21 cellular contexts compared by ENCODE assay signal in genomic region chr5:149545327-149545726, GRCh38. TPM values are rescaled to one million over a fixed set of nuclear protein-coding genes. Genes with fewer than 3 reads are reported as not detected.
A peak's percentile ranks its signal among the peaks of the same experiment; 100 is the strongest.
DNase-seq lines count a peak whose midpoint lies in the region; ATAC-seq and TF ChIP-seq lines count a peak whose summit lies in the region.
"Had no signal": no experiment of that assay in that cellular context is flagged by ENCODE, and none has a peak within 500 bp of the region (broad histone marks: within the 10 kb centered on the region; RNA-seq: fewer than 3 reads in every experiment).

No MANE protein-coding gene starts in this region.

- peaks cover 19% of the 10 kb centered on the region for H3K36me3 ChIP-seq in CD4-positive, alpha-beta memory T cell (ENCODE audit: insufficient read depth, low read length)
- peaks cover 20% of the 10 kb centered on the region for H3K36me3 ChIP-seq in GM23338 (ENCODE audit: insufficient read depth)
- no peaks in the 10 kb centered on the region for H3K36me3 ChIP-seq in parathyroid adenoma (ENCODE audit: control insufficient read depth, insufficient read depth, low read length)

- H3K79me2 ChIP-seq in GM23338 (replicated peaks; ENCODE audit: insufficient read depth) = peaks cover 98% of the 10 kb centered on the region
- H3K79me2 ChIP-seq in parathyroid adenoma = peaks cover 76% of the 10 kb centered on the region

- H2AFZ ChIP-seq in GM23338 (no peak overlapping the region), parathyroid adenoma (no peak overlapping the region)

- no peak overlapping the region for H3K4me3 ChIP-seq in CD4-positive, alpha-beta memory T cell (ENCODE audit: low read length in 2 of 2)
- H3K4me3 ChIP-seq in GM23338 (no peak overlapping the region), parathyroid adenoma (ENCODE audit: low read depth, low read length) (no peak overlapping the region)

- intact Hi-C loops in CD4-positive, alpha-beta memory T cell (cut with micrococcal nuclease) = loop anchor here (10.0 kb wide), 1 partner anchor 51 kb away; no protein-coding TSS in a partner anchor

- H3F3A ChIP-seq in GM23338 (replicated peaks; ENCODE audit: low read depth) = 0 out of 2 replicates have a peak, but pooled peaks cover 5% of the 10 kb centered on the region

- H3K9me2 ChIP-seq in GM23338 (ENCODE audit: insufficient read depth) = no peaks in the 10 kb centered on the region

- ATAC-seq in GM23338 (no peak), GM18907 (IDR thresholded peaks at IDR 0.05; ENCODE audit: unreplicated experiment) (no peak)

- no peak overlapping the region for H3K27ac ChIP-seq in CD4-positive, alpha-beta memory T cell (ENCODE audit: low read depth, low read length)
- H3K27ac ChIP-seq in GM23338 (ENCODE audit: low read depth) (peak overlapping the region; percentile 48; the same call in 1 of the 2 replicates), parathyroid adenoma (peak overlapping the region; percentile 34)
- H3K27ac ChIP-seq: neutrophil had no signal

- peak overlapping the region in 4 of 7 donors; percentile 25 to 97 (median 46) for H3K27ac Mint-ChIP-seq in CD4-positive, alpha-beta memory T cell
- H3K27ac Mint-ChIP-seq in GM23338 (peak overlapping the region; percentile 74), chondrocyte (ENCODE audit: unreplicated experiment) (peak overlapping the region; percentile 49)

- POLR2A ChIA-PET in CD4-positive, alpha-beta memory T cell (lab: Charles Lee; ENCODE audit: partially characterized antibody) = interaction anchor here (0.6 kb wide), 1 partner anchor 64 kb away, joined by 3 read pairs; no protein-coding TSS in a partner anchor

- no peaks in the 10 kb centered on the region for H3K27me3 ChIP-seq in CD4-positive, alpha-beta memory T cell (ENCODE audit: insufficient read depth, low read length)
- H3K27me3 ChIP-seq in GM23338 (ENCODE audit: insufficient read depth) (no peaks in the 10 kb centered on the region), parathyroid adenoma (ENCODE audit: control insufficient read depth, insufficient read depth, low read length) (no peaks in the 10 kb centered on the region)
- H3K27me3 ChIP-seq: neutrophil had no signal

- no peaks in the 10 kb centered on the region for H3K27me3 Mint-ChIP-seq in CD4-positive, alpha-beta memory T cell
- H3K27me3 Mint-ChIP-seq in GM23338 (ENCODE audit: insufficient read depth, low read depth, poor library complexity) (peaks cover 8% of the 10 kb centered on the region), chondrocyte (ENCODE audit: low read depth) (no peaks in the 10 kb centered on the region)

- no peak overlapping the region for H3K9ac ChIP-seq in parathyroid adenoma

- CTCF ChIA-PET in CD4-positive, alpha-beta memory T cell (lab: Charles Lee; ENCODE audit: partially characterized antibody) = interaction anchor here (1.2 to 1.7 kb wide), 3 partner anchors 9 to 112 kb away, joined by 3 to 6 read pairs (median 4); no protein-coding TSS in a partner anchor

- H3K4me2 ChIP-seq in GM23338 (no peak overlapping the region), parathyroid adenoma (ENCODE audit: low read length) (no peak overlapping the region)

- H3K4me1 ChIP-seq in CD4-positive, alpha-beta memory T cell (ENCODE audit: insufficient read depth, low read length) = peaks cover 81% of the 10 kb centered on the region
- peaks cover 42% of the 10 kb centered on the region for H3K4me1 ChIP-seq in GM23338 (ENCODE audit: insufficient read depth)
- peaks cover 20% of the 10 kb centered on the region for H3K4me1 ChIP-seq in parathyroid adenoma

- H3K4me3 Mint-ChIP-seq in CD4-positive, alpha-beta memory T cell = peak overlapping the region in 2 of 8 donors; percentile 12 to 31
- H3K4me3 Mint-ChIP-seq in GM23338 (no peak overlapping the region), chondrocyte (ENCODE audit: unreplicated experiment) (no peak overlapping the region)

- no peak for DNase-seq in CD4-positive, alpha-beta memory T cell
- no peak for DNase-seq in GM23338 (ENCODE audit: low spot score)
- DNase-seq in chondrocyte (ENCODE audit: low spot score) = no peak
- DNase-seq in ureter (ENCODE audit: low spot score) = no peak
- DNase-seq in nucleus accumbens (lab: John Stamatoyannopoulos, UW) = no peak
- no peak for DNase-seq in NCI-H2029 (lab: John Stamatoyannopoulos, UW)
- DNase-seq: activated CD4-positive, alpha-beta T cell treated with anti-CD3 and anti-CD28 coated beads, Interleukin-2, amount 50 U/mL, for 1 hour; activated CD8-positive, alpha-beta memory T cell treated with anti-CD3 and anti-CD28 coated beads, Interleukin-2, amount 50 U/mL, for 48 hours; AML-193; aorta; DMS 273 treated with DMSO at 0.1 percent for 48 hours; foreskin fibroblast; GOT3; hypothalamus; kidney; NCI-H1930; NCI-H446 treated with DMSO at 0.1 percent for 48 hours; stimulated activated CD4-positive, alpha-beta T cell treated with anti-CD3 and anti-CD28 coated beads, Interleukin-4, amount 100 ng/mL, for 1 hour had no signal

- peaks cover 50 to 68% of the 10 kb centered on the region in 2 donors for H3K36me3 Mint-ChIP-seq in CD4-positive, alpha-beta memory T cell
- peaks cover 89% of the 10 kb centered on the region for H3K36me3 Mint-ChIP-seq in GM23338 (ENCODE audit: low read depth)
- peaks cover 27% of the 10 kb centered on the region for H3K36me3 Mint-ChIP-seq in chondrocyte (ENCODE audit: low read depth)

- TF ChIP-seq CTCF in GM23338 (conservative IDR thresholded peaks at IDR 0.05; ENCODE audit: low read depth in 2 of 2) (no peak), chondrocyte (IDR thresholded peaks at IDR 0.05) (no peak), parathyroid adenoma (IDR thresholded peaks at IDR 0.05) (no peak)

- H3K9me3 Mint-ChIP-seq in CD4-positive, alpha-beta memory T cell = no peaks in the 10 kb centered on the region
- H3K9me3 Mint-ChIP-seq in GM23338 (peaks cover 3% of the 10 kb centered on the region; the same call in 1 of the 3 replicates), chondrocyte (ENCODE audit: low read depth) (no peaks in the 10 kb centered on the region)

- peaks cover 42 to 87% (median 62%) of the 10 kb centered on the region in 4 donors for H3K4me1 Mint-ChIP-seq in CD4-positive, alpha-beta memory T cell
- peaks cover 47% of the 10 kb centered on the region for H3K4me1 Mint-ChIP-seq in GM23338
- H3K4me1 Mint-ChIP-seq in chondrocyte (ENCODE audit: low read depth) = peaks cover 57% of the 10 kb centered on the region

- no peaks in the 10 kb centered on the region for H3K9me3 ChIP-seq in CD4-positive, alpha-beta memory T cell (ENCODE audit: control insufficient read depth in 1 of 2, low read length in 2 of 2)
- no peaks in the 10 kb centered on the region for H3K9me3 ChIP-seq in parathyroid adenoma (ENCODE audit: control insufficient read depth, low read length)
- H3K9me3 ChIP-seq: neutrophil had no signal

- H4K20me1 ChIP-seq in GM23338 (replicated peaks; ENCODE audit: insufficient read depth) = peaks cover 59% of the 10 kb centered on the region

TF ChIP-seq in GM23338, 12 proteins besides CTCF, POLR2A, EP300 and RAD21:
- TF ChIP-seq STAT1 (IDR thresholded peaks at IDR 0.05; ENCODE audit: unreplicated experiment) = no peak
- no peak for TF ChIP-seq ZNF331 (CRISPR knock-in tag; IDR thresholded peaks at IDR 0.05; ENCODE audit: low read depth)
- no peak for TF ChIP-seq CREB1 (CRISPR knock-in tag; IDR thresholded peaks at IDR 0.05; ENCODE audit: low read depth)
- no peak for TF ChIP-seq POLR2AphosphoS5 (IDR thresholded peaks at IDR 0.05; ENCODE audit: low read depth)
- no peak for TF ChIP-seq ZNF114 (CRISPR knock-in tag; IDR thresholded peaks at IDR 0.05)
- TF ChIP-seq EZH2 (IDR thresholded peaks at IDR 0.05; ENCODE audit: low read depth, unreplicated experiment) = no peak
- TF ChIP-seq NANOG (IDR thresholded peaks at IDR 0.05; ENCODE audit: borderline replicate concordance) = no peak

RNA-seq across cellular contexts. Expression of gene CSNK1A1, which starts 5.9 kb away (rescaled TPM):
- total RNA-seq in CD4-positive, alpha-beta memory T cell = 100 to 1,000 TPM; 175 to 189 TPM
- polyA plus RNA-seq in CD4-positive, alpha-beta memory T cell = 100 to 1,000 TPM; 135 to 162 TPM
- 233 and 235 TPM in 2 replicates for total RNA-seq in GM23338 (2014; rRNA removed; shearing (Covaris generic))
- 110 and 114 TPM in 2 replicates for polyA plus RNA-seq in GM23338 (2016; fragmentation: Nextera tagmentation; extraction: Ambion mirVana)
- total RNA-seq in chondrocyte (214 to 227 TPM (median 224 TPM) in 3 replicates), ureter (381 TPM)

RNA-seq across cellular contexts. Expression of gene ARHGEF37, which starts 36.0 kb away (rescaled TPM):
- 1 to 10 TPM in 1 of 2 experiments, under 1 TPM in 1; 0.96 to 1.3 TPM for total RNA-seq in CD4-positive, alpha-beta memory T cell
- polyA plus RNA-seq in CD4-positive, alpha-beta memory T cell = not detected
- total RNA-seq in GM23338 (2014; rRNA removed; shearing (Covaris generic)) = 0.12 and 0.14 TPM in 2 replicates
- 0.78 and 0.79 TPM in 2 replicates for polyA plus RNA-seq in GM23338 (2016; fragmentation: Nextera tagmentation; extraction: Ambion mirVana)
- 5.8 to 16.8 TPM (median 6.0 TPM) in 3 replicates for total RNA-seq in chondrocyte
- total RNA-seq in ureter = 11.9 TPM
